In genomic region chr18:10797882-10798281, GRCh38 we compare ENCODE assay signal across 24 cellular contexts.
DNase-seq lines count a peak whose midpoint lies in the region; ATAC-seq, FAIRE-seq and TF ChIP-seq lines count a peak whose summit lies in the region.
"Had no signal": no experiment of that assay in that cellular context is flagged by ENCODE, and none has a peak within 500 bp of the region (broad histone marks: within the 10 kb centered on the region; RNA-seq: fewer than 3 reads in every experiment).

No MANE protein-coding gene starts in this region.

- peaks cover 0 to 7% of the 10 kb centered on the region in 2 donors for H3K4me1 ChIP-seq in right atrium auricular region
- peaks cover 0 to 16% (median 0%) of the 10 kb centered on the region in 12 donors for H3K4me1 ChIP-seq in heart left ventricle
- H3K4me1 ChIP-seq: tibial artery had no signal

- TF ChIP-seq CTCF in right atrium auricular region (IDR thresholded peaks at IDR 0.05): no peak
- no peak for TF ChIP-seq CTCF in heart left ventricle (IDR thresholded peaks at IDR 0.05)
- TF ChIP-seq CTCF in nephron progenitor cell (IDR thresholded peaks at IDR 0.05): no peak

- no peak overlapping the region for H3K4me3 ChIP-seq in right atrium auricular region
- H3K4me3 ChIP-seq in heart left ventricle: no peak overlapping the region
- H3K4me3 ChIP-seq: dorsolateral prefrontal cortex, tibial artery had no signal

- H3K9me3 ChIP-seq in right atrium auricular region (no peaks in the 10 kb centered on the region), heart left ventricle (no peaks in the 10 kb centered on the region)
- H3K9me3 ChIP-seq: tibial artery had no signal

- no peaks in the 10 kb centered on the region for H3K27me3 Mint-ChIP-seq in nephron progenitor cell (ENCODE audit: low read depth, poor library complexity)

- no peak overlapping the region for H3K4me3 Mint-ChIP-seq in nephron progenitor cell
- H3K4me3 Mint-ChIP-seq: memory B cell, neural crest cell had no signal

- H3K36me3 ChIP-seq in right atrium auricular region: no peaks in the 10 kb centered on the region
- no peaks in the 10 kb centered on the region for H3K36me3 ChIP-seq in heart left ventricle
- H3K36me3 ChIP-seq: brain microvascular endothelial cell, tibial artery had no signal

- H3K27ac ChIP-seq in right atrium auricular region: no peak overlapping the region
- H3K27ac ChIP-seq in heart left ventricle: no peak overlapping the region
- H3K27ac ChIP-seq: brain microvascular endothelial cell, RWPE1, tibial artery had no signal

- H3K9me3 Mint-ChIP-seq in nephron progenitor cell: no peaks in the 10 kb centered on the region
- H3K9me3 Mint-ChIP-seq: memory B cell, neural crest cell had no signal

- no peak for TF ChIP-seq POLR2A in heart left ventricle (IDR thresholded peaks at IDR 0.05)

- 50 to 70% (median 52%) methylated on average over 1 of the region's 1 CpG; no CpG with 5 or more reads in 1 of the 4 donors for WGBS in heart left ventricle, 4 donors

- H3K27ac Mint-ChIP-seq in nephron progenitor cell: no peak overlapping the region
- H3K27ac Mint-ChIP-seq: CD14-positive monocyte, memory B cell had no signal

- H3K36me3 Mint-ChIP-seq in nephron progenitor cell (ENCODE audit: low read depth): no peaks in the 10 kb centered on the region
- H3K36me3 Mint-ChIP-seq: CD14-positive monocyte, memory B cell had no signal

- FAIRE-seq in HTR-8/SVneo (lab: Jason Lieb, UNC): no peak
- FAIRE-seq: A204.1 had no signal

- ATAC-seq in Right ventricle myocardium inferior: peak; percentile 80
- peak; percentile 20 to 53 (median 48) for ATAC-seq in heart left ventricle
- ATAC-seq: HCT116 had no signal

- H3K27me3 ChIP-seq in right atrium auricular region (no peaks in the 10 kb centered on the region), heart left ventricle (no peaks in the 10 kb centered on the region)
- H3K27me3 ChIP-seq: brain microvascular endothelial cell, tibial artery had no signal

- DNase-seq in Right ventricle myocardium inferior (ENCODE audit: missing footprints): no peak
- DNase-seq in right atrium auricular region (ENCODE audit: low spot score): no peak
- DNase-seq in NCI-H345 (lab: John Stamatoyannopoulos, UW): peak; percentile 67
- peak in 1 of 5 donors; percentile 31 for DNase-seq in heart left ventricle
- no peak for DNase-seq in NCI-H226
- DNase-seq in HTR-8/SVneo (ENCODE audit: insufficient read length, low spot score): no peak
- DNase-seq in nephron progenitor cell: no peak
- DNase-seq in A172 (ENCODE audit: low spot score): no peak
- DNase-seq: activated CD4-positive, alpha-beta T cell treated with anti-CD3 and anti-CD28 coated beads, Interleukin-2, amount 50 U/mL, for 48 hours; activated naive CD4-positive, alpha-beta T cell treated with anti-CD3 and anti-CD28 coated beads, Interleukin-2, amount 50 U/mL, for 16 hours; activated T-cell treated with anti-CD3 and anti-CD28 coated beads, Interleukin-2, amount 50 U/mL, for 1 hour; brain microvascular endothelial cell; DND-41; dorsolateral prefrontal cortex; NCI-H2029 treated with DMSO at 0.1 percent for 48 hours; stimulated activated naive CD4-positive, alpha-beta T cell; SW 1271; tibial artery had no signal

- peaks cover 15% of the 10 kb centered on the region for H3K4me1 Mint-ChIP-seq in nephron progenitor cell
- H3K4me1 Mint-ChIP-seq: memory B cell, neural crest cell had no signal

- intact Hi-C loops in Right ventricle myocardium inferior (cut with DNase I): loop anchor here (5.0 to 10.0 kb wide), 2 partner anchors 47 to 354 kb away; no protein-coding TSS in a partner anchor
- intact Hi-C loops in heart left ventricle (cut with DNase I): no loop called here
